ENCODE assay signal across 25 cellular contexts in the genomic region with DNA sequence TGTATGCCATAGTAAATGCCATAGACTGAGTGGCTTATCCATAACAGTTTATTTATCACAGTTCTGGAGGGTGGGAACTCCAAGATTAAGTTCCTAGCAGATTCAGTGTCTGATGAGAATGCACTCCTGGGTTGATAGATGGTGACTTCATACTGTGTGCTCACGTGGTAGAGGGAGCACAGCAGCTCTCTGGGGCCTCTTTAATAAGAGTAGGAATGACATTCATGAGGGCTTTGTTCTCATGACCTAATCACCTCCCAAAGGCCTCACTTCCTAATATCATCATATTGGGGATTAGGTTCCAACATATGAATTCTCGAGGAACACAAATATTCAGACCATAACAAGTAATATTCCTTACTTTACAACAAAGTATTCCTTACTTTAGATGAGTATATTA.
"Had no signal": no experiment of that assay in that cellular context is flagged by ENCODE, and none has a peak within 500 bp of the region (broad histone marks: within the 10 kb centered on the region; RNA-seq: fewer than 3 reads in every experiment).

No MANE protein-coding gene starts in this region.

- DNase-seq: activated CD4-positive, alpha-beta T cell treated with anti-CD3 and anti-CD28 coated beads for 4 hours; activated CD4-positive, alpha-beta T cell treated with anti-CD3 and anti-CD28 coated beads, Interleukin-2, amount 50 U/mL, for 4 hours; activated CD8-positive, alpha-beta memory T cell treated with anti-CD3 and anti-CD28 coated beads for 24 hours; activated effector memory CD4-positive, alpha-beta T cell treated with Interleukin-2 at 50 U/mL for 16 hours; activated naive CD4-positive, alpha-beta T cell treated with anti-CD3 and anti-CD28 coated beads for 36 hours; activated naive CD8-positive, alpha-beta T cell treated with anti-CD3 and anti-CD28 coated beads, Interleukin-2, amount 10 ng/mL, durations not matched to agents 7 days and 5 days; amniotic stem cell; central memory CD4-positive, alpha-beta T cell; effector memory CD8-positive, alpha-beta T cell; head of caudate nucleus; hippocampal formation; kidney; midbrain; naive thymus-derived CD4-positive, alpha-beta T cell; nucleus accumbens; right cardiac atrium; stimulated activated CD4-positive, alpha-beta T cell treated with anti-CD3 and anti-CD28 coated beads, Interleukin-2, amount 100 ng/mL, for 48 hours; stimulated activated naive CD8-positive, alpha-beta T cell treated with anti-CD3 and anti-CD28 coated beads, Interleukin-15, Interleukin-2, amounts not matched to agents 100 U/mL and 50 U/mL, for 24 hours; testis; transverse colon had no signal

- H3K36me3 ChIP-seq: breast epithelium, transverse colon had no signal

- ATAC-seq: effector memory CD8-positive, alpha-beta T cell; naive thymus-derived CD4-positive, alpha-beta T cell; right cardiac atrium; stimulated activated naive CD8-positive, alpha-beta T cell treated with anti-CD3 and anti-CD28 coated beads, Interleukin-15, Interleukin-2, amounts not matched to agents 100 U/mL and 50 U/mL, for 24 hours had no signal

- H3K27ac ChIP-seq: breast epithelium, parathyroid adenoma, testis, transverse colon, VCaP had no signal

- H3K27me3 ChIP-seq: breast epithelium, testis, transverse colon had no signal

- H3K4me1 ChIP-seq: breast epithelium, parathyroid adenoma, testis, transverse colon had no signal

- H3K9me3 ChIP-seq: breast epithelium, testis, transverse colon had no signal

- FAIRE-seq: frontal cortex, kidney, TTC549 had no signal

- H3K4me3 ChIP-seq: breast epithelium, testis, transverse colon had no signal
